Comparison of ENCODE assay signal across 1 cellular context in the genomic region with DNA sequence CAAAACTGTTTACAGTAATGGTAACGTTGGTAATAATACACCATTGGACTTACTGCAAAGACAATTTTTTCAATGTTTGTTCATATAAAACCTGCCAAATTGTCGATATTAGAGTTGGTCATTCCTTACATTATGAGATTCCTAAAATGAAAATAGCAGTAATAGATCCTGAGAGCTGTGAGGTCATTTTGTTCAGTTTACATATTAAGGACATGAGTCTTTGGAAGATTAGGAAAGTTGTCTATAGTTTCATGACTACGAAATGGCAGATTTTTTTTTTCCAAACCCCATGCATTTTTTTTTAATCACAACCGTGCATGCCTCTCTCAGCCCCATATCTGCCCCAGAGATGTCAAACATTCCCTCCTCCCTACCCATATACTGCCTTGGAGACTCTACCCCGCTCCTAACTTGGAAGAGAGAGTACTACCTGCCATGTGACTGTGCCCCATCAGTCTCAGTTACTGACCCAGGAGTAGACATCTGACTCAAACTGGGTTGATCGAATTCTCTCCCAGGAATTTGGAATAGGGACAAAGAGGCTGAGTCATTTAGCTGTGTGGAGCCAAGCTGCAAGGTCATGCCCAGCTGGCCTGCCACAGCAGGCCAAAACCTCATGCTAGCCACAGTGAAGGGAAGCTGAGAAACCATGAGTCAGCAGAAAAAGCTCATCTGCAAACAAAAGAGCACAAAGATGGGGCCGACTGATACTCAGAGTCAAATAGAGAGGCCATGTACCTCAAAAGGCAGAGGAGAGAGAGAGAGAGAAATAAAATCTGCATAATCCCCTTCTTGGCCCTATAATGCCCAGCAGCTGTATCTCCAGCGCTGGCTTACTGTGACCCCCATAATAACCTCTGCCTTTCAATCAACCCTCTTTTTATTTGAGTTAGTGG.
TF ChIP-seq lines count a peak whose summit lies in the region.

No MANE protein-coding gene starts in this region.

TF ChIP-seq in K562, 482 proteins besides CTCF, POLR2A, EP300 and RAD21 (continues in another document):
- TF ChIP-seq, protein P1, sequence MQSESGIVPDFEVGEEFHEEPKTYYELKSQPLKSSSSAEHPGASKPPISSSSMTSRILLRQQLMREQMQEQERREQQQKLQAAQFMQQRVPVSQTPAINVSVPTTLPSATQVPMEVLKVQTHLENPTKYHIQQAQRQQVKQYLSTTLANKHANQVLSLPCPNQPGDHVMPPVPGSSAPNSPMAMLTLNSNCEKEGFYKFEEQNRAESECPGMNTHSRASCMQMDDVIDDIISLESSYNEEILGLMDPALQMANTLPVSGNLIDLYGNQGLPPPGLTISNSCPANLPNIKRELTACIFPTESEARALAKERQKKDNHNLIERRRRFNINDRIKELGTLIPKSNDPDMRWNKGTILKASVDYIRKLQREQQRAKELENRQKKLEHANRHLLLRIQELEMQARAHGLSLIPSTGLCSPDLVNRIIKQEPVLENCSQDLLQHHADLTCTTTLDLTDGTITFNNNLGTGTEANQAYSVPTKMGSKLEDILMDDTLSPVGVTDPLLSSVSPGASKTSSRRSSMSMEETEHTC (IDR thresholded peaks at IDR 0.05), result 0 out of 2 replicates have a peak, but pooled peaks have one; percentile 18
- TF ChIP-seq ZFPM2 (CRISPR knock-in tag; IDR thresholded peaks at IDR 0.05), result no peak
- no peak for TF ChIP-seq ZNF77 (CRISPR knock-in tag; IDR thresholded peaks at IDR 0.05)
- TF ChIP-seq PRPF4 (IDR thresholded peaks at IDR 0.05; ENCODE audit: insufficient read depth, low read depth, low read length, poor library complexity, severe bottlenecking), result no peak
- TF ChIP-seq TCF3 (CRISPR knock-in tag; IDR thresholded peaks at IDR 0.05), result peak; percentile 68
- TF ChIP-seq NFRKB (IDR thresholded peaks at IDR 0.05; ENCODE audit: low read depth), result peak; percentile 78
- no peak for TF ChIP-seq CTCFL (IDR thresholded peaks at IDR 0.05; ENCODE audit: borderline replicate concordance, insufficient read depth, low read depth, low read length, poor library complexity, severe bottlenecking)
- no peak for TF ChIP-seq U2AF2 (optimal IDR thresholded peaks at IDR 0.05; ENCODE audit: low read depth, low read length)
- TF ChIP-seq, protein P2, sequence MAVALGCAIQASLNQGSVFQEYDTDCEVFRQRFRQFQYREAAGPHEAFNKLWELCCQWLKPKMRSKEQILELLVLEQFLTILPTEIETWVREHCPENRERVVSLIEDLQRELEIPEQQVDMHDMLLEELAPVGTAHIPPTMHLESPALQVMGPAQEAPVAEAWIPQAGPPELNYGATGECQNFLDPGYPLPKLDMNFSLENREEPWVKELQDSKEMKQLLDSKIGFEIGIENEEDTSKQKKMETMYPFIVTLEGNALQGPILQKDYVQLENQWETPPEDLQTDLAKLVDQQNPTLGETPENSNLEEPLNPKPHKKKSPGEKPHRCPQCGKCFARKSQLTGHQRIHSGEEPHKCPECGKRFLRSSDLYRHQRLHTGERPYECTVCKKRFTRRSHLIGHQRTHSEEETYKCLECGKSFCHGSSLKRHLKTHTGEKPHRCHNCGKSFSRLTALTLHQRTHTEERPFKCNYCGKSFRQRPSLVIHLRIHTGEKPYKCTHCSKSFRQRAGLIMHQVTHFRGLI (CRISPR knock-in tag; IDR thresholded peaks at IDR 0.05), result peak; percentile 70
- no peak for TF ChIP-seq ZFP1 (CRISPR knock-in tag; IDR thresholded peaks at IDR 0.05)
- TF ChIP-seq PHF21A (IDR thresholded peaks at IDR 0.05; ENCODE audit: borderline replicate concordance, low read depth), result peak; percentile 36; the same call in 1 of the 2 replicates
- TF ChIP-seq, protein P3, sequence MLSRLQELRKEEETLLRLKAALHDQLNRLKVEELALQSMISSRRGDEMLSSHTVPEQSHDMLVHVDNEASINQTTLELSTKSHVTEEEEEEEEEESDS (CRISPR knock-in tag; IDR thresholded peaks at IDR 0.05), result no peak
- TF ChIP-seq KLF6 (CRISPR knock-in tag; IDR thresholded peaks at IDR 0.05; ENCODE audit: borderline replicate concordance), result peak; percentile 27; the same call in 1 of the 2 replicates
- TF ChIP-seq SMARCC2 (IDR thresholded peaks at IDR 0.05; ENCODE audit: low read depth), result peak; percentile 87
- no peak for TF ChIP-seq KLF1 (tag; IDR thresholded peaks at IDR 0.05)
- TF ChIP-seq GABPA (tag; conservative IDR thresholded peaks at IDR 0.05; ENCODE audit: low read depth), result no peak; the same call in 1 of the 2 replicates
- TF ChIP-seq, protein P4, sequence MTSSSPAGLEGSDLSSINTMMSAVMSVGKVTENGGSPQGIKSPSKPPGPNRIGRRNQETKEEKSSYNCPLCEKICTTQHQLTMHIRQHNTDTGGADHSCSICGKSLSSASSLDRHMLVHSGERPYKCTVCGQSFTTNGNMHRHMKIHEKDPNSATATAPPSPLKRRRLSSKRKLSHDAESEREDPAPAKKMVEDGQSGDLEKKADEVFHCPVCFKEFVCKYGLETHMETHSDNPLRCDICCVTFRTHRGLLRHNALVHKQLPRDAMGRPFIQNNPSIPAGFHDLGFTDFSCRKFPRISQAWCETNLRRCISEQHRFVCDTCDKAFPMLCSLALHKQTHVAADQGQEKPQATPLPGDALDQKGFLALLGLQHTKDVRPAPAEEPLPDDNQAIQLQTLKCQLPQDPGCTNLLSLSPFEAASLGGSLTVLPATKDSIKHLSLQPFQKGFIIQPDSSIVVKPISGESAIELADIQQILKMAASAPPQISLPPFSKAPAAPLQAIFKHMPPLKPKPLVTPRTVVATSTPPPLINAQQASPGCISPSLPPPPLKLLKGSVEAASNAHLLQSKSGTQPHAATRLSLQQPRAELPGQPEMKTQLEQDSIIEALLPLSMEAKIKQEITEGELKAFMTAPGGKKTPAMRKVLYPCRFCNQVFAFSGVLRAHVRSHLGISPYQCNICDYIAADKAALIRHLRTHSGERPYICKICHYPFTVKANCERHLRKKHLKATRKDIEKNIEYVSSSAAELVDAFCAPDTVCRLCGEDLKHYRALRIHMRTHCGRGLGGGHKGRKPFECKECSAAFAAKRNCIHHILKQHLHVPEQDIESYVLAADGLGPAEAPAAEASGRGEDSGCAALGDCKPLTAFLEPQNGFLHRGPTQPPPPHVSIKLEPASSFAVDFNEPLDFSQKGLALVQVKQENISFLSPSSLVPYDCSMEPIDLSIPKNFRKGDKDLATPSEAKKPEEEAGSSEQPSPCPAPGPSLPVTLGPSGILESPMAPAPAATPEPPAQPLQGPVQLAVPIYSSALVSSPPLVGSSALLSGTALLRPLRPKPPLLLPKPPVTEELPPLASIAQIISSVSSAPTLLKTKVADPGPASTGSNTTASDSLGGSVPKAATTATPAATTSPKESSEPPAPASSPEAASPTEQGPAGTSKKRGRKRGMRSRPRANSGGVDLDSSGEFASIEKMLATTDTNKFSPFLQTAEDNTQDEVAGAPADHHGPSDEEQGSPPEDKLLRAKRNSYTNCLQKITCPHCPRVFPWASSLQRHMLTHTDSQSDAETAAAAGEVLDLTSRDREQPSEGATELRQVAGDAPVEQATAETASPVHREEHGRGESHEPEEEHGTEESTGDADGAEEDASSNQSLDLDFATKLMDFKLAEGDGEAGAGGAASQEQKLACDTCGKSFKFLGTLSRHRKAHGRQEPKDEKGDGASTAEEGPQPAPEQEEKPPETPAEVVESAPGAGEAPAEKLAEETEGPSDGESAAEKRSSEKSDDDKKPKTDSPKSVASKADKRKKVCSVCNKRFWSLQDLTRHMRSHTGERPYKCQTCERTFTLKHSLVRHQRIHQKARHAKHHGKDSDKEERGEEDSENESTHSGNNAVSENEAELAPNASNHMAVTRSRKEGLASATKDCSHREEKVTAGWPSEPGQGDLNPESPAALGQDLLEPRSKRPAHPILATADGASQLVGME (CRISPR knock-in tag; IDR thresholded peaks at IDR 0.05), result peak; percentile 93
- TF ChIP-seq HOXB6 (CRISPR knock-in tag; IDR thresholded peaks at IDR 0.05; ENCODE audit: borderline replicate concordance), result no peak
- no peak for TF ChIP-seq CBX2 (IDR thresholded peaks at IDR 0.05; ENCODE audit: insufficient read depth, low read length, poor library complexity, severe bottlenecking)
- no peak for TF ChIP-seq PREB (CRISPR knock-in tag; IDR thresholded peaks at IDR 0.05)
- TF ChIP-seq RBM14 (IDR thresholded peaks at IDR 0.05; ENCODE audit: borderline replicate concordance, insufficient read depth, low read depth, low read length), result no peak
- TF ChIP-seq ZNF586 (CRISPR knock-in tag; conservative IDR thresholded peaks at IDR 0.05), result no peak
- no peak for TF ChIP-seq ZNF507 (tag; conservative IDR thresholded peaks at IDR 0.05)
- no peak for TF ChIP-seq KLF10 (CRISPR knock-in tag; IDR thresholded peaks at IDR 0.05)
- TF ChIP-seq ZBTB5 (IDR thresholded peaks at IDR 0.05), result no peak
- TF ChIP-seq, protein P5, sequence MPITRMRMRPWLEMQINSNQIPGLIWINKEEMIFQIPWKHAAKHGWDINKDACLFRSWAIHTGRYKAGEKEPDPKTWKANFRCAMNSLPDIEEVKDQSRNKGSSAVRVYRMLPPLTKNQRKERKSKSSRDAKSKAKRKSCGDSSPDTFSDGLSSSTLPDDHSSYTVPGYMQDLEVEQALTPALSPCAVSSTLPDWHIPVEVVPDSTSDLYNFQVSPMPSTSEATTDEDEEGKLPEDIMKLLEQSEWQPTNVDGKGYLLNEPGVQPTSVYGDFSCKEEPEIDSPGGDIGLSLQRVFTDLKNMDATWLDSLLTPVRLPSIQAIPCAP (CRISPR knock-in tag; IDR thresholded peaks at IDR 0.05; ENCODE audit: borderline replicate concordance), result no peak
- TF ChIP-seq NFIX (CRISPR knock-in tag; IDR thresholded peaks at IDR 0.05; ENCODE audit: low read depth), result no peak
- TF ChIP-seq TEAD4 (IDR thresholded peaks at IDR 0.05; ENCODE audit: low read length), result peak; percentile 77
- TF ChIP-seq TEAD4 (CRISPR knock-in tag; IDR thresholded peaks at IDR 0.05; ENCODE audit: borderline replicate concordance), result no peak
- 0 out of 2 replicates have a peak, but pooled peaks have one; percentile 41 for TF ChIP-seq ETV1 (tag; conservative IDR thresholded peaks at IDR 0.05; ENCODE audit: low read depth)
- TF ChIP-seq NFYB (IDR thresholded peaks at IDR 0.05; ENCODE audit: extremely low read depth, insufficient read length), result no peak
- peak; percentile 96 for TF ChIP-seq SOX6 (IDR thresholded peaks at IDR 0.05)
- no peak for TF ChIP-seq CCAR2 (IDR thresholded peaks at IDR 0.05; ENCODE audit: low read depth, low read length)
- TF ChIP-seq ZNF780A (CRISPR knock-in tag; IDR thresholded peaks at IDR 0.05), result no peak
- peak; percentile 82; the same call in 1 of the 2 replicates for TF ChIP-seq ZNF197 (CRISPR knock-in tag; IDR thresholded peaks at IDR 0.05; ENCODE audit: low read depth)
- peak; percentile 100 for TF ChIP-seq C11orf30 (IDR thresholded peaks at IDR 0.05; ENCODE audit: low read depth)
- peak in 1 of 3 experiments; percentile 36 for TF ChIP-seq YY1 (IDR thresholded peaks at IDR 0.05; ENCODE audit: borderline replicate concordance in 1 of 3, control insufficient read depth in 1 of 3, extremely low read depth in 1 of 3, insufficient read depth in 3 of 3, insufficient read length in 1 of 3, insufficient replicate concordance in 2 of 3, low read depth in 1 of 3, low read length in 2 of 3)
- no peak for TF ChIP-seq ATF1 (CRISPR knock-in tag; IDR thresholded peaks at IDR 0.05)
- TF ChIP-seq ATF1 (tag; IDR thresholded peaks at IDR 0.05), result peak; percentile 59
- TF ChIP-seq, protein P6, sequence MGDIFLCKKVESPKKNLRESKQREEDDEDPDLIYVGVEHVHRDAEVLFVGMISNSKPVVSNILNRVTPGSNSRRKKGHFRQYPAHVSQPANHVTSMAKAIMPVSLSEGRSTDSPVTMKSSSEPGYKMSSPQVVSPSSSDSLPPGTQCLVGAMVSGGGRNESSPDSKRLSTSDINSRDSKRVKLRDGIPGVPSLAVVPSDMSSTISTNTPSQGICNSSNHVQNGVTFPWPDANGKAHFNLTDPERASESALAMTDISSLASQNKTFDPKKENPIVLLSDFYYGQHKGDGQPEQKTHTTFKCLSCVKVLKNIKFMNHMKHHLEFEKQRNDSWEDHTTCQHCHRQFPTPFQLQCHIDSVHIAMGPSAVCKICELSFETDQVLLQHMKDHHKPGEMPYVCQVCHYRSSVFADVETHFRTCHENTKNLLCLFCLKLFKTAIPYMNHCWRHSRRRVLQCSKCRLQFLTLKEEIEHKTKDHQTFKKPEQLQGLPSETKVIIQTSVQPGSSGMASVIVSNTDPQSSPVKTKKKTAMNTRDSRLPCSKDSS (IDR thresholded peaks at IDR 0.05; ENCODE audit: low read depth, partially characterized antibody), result no peak
- TF ChIP-seq SREBF1 (IDR thresholded peaks at IDR 0.05; ENCODE audit: borderline replicate concordance, low read depth, low read length), result no peak
- TF ChIP-seq EGR1 (conservative IDR thresholded peaks at IDR 0.05), result no peak
- no peak for TF ChIP-seq BMI1 (IDR thresholded peaks at IDR 0.05; ENCODE audit: low read length)
- TF ChIP-seq POLR2B (IDR thresholded peaks at IDR 0.05; ENCODE audit: low read depth, partially characterized antibody), result no peak
